9 cellular contexts compared by ENCODE assay signal in the genomic region with DNA sequence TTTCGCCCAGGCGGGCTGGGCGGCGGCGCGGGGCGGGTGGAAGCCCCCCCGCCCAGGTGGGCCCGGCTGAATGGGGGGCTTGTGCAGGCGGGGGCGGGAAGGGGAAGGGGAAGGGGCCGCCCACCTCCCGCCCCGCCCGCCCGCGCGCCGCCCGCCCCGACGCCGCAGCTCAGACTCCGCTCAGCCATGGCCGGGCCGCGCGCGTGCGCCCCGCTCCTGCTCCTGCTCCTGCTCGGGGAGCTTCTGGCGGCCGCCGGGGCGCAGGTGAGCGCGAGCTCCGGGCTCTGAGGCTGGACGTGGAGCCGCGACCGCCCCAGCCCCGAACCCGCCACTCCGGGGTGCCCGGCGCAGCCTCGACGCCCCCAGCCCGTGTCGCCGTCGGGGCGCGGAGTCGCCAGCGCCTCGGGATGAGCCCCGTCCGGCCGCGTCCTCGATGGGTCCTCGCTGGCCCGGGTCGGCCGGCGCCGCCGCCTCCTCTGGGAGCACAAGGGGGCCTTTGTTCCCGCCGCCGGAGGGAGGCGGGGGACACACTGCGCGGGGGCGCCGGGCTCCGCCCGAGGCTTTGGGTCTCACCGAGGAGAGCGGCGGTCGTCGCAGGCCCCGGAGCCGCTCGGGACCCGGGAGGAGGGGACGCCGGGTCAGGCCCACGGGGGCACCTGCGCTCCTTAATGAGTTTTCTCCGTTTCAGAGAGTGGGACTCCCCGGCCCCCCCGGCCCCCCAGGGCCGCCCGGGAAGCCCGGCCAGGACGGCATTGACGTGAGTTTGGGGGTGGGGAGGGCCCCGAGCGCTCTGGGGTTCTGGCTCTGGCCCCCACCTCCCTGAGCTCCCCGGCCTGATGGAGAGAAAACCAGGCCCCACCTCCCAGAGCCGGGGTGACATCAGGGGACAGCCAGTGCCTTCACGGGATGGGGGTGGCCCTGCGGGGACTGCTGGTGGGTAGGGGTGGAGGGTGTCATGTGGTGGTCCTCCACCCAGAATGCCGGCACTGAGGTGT. TPM values are rescaled to one million over a fixed set of nuclear protein-coding genes. Genes with fewer than 3 reads are reported as not detected.
DNase-seq lines count a peak whose midpoint lies in the region; ATAC-seq and TF ChIP-seq lines count a peak whose summit lies in the region.
"Had no signal": no experiment of that assay in that cellular context is flagged by ENCODE, and none has a peak within 500 bp of the region (broad histone marks: within the 10 kb centered on the region; RNA-seq: fewer than 3 reads in every experiment).

A gene (plus strand): TSS at position 172 of the 995 bp plus-strand sequence. CDS start 15 bp downstream, at position 187.

- RAD21 ChIA-PET in HCT116 (lab: Charles Lee; ENCODE audit: low non-redundant PET in 1 of 2, low total read pairs in 2 of 2, uncharacterized antibody in 2 of 2, unreplicated experiment in 2 of 2): no interaction called here

- no peak within 1 kb of the TSS for H2AFZ ChIP-seq in ACC112 (ENCODE audit: low read length, unreplicated experiment)
- H2AFZ ChIP-seq in HCT116 (ENCODE audit: low read depth, low read length, poor library complexity, severe bottlenecking): no peak within 1 kb of the TSS

- H4K20me1 ChIP-seq in HCT116 (ENCODE audit: insufficient read depth): no peaks in the 10 kb centered on the region

- peak within 1 kb of the TSS; percentile 74 for H3K4me3 Mint-ChIP-seq in mesothelial cell of epicardium

- H3K4me3 ChIP-seq in ACC112 (ENCODE audit: low read depth, low read length) (peak within 1 kb of the TSS; percentile 69), HCT116 (replicated peaks in 1 of 2; ENCODE audit: low read depth in 1 of 2, low read length in 2 of 2) (peak within 1 kb of the TSS; percentile 35 to 45), colonic mucosa (peak within 1 kb of the TSS; percentile 5)

- H3K36me3 ChIP-seq in ACC112 (ENCODE audit: insufficient read depth, low read length) (no peaks in the 10 kb centered on the region), HCT116 (ENCODE audit: control insufficient read depth in 1 of 2, insufficient read depth in 2 of 2, low read length in 2 of 2) (peaks cover 0 to 2% of the 10 kb centered on the region in 2 experiments; a peak in 2 of 4 replicates), colonic mucosa (peaks cover 4% of the 10 kb centered on the region)

- no peak for TF ChIP-seq RAD21 in HCT116 (IDR thresholded peaks at IDR 0.05; ENCODE audit: low read depth)

- peak within 1 kb of the TSS; percentile 56 for H3K9ac ChIP-seq in HCT116 (ENCODE audit: low read length)
- no peak within 1 kb of the TSS for H3K9ac ChIP-seq in colonic mucosa (ENCODE audit: low read depth in 2 of 2, low read length in 2 of 2)

- BruUV-seq in HCT116 (replicated peaks; lab: Mats Ljungman, UMichigan): no TSS peak

- CTCF ChIA-PET in HCT116 (lab: Charles Lee): no interaction called here

- DNase-seq in HCT116 (ENCODE audit: low read depth, low spot score) (no peak), colonic mucosa (no peak), mesothelial cell of epicardium (ENCODE audit: low spot score in 2 of 2, unreplicated experiment in 2 of 2) (peak in 1 of 2 experiments; percentile 64), cortex of kidney (lab: John Stamatoyannopoulos, UW) (no peak), AG08395 (ENCODE audit: low spot score) (no peak)

- no peaks in the 10 kb centered on the region for H3K79me2 ChIP-seq in ACC112 (ENCODE audit: control insufficient read depth, insufficient read depth, low read length, unreplicated experiment)
- no peaks in the 10 kb centered on the region for H3K79me2 ChIP-seq in HCT116 (ENCODE audit: insufficient read depth, low read length)

- no peak within 1 kb of the TSS for H3K27ac ChIP-seq in ACC112 (ENCODE audit: low read depth, low read length)
- H3K27ac ChIP-seq in HCT116 (ENCODE audit: low read depth, low read length): peak within 1 kb of the TSS; percentile 72; the same call in 1 of the 2 replicates
- no peak within 1 kb of the TSS for H3K27ac ChIP-seq in colonic mucosa

- peaks cover 21% of the 10 kb centered on the region for H3K27me3 ChIP-seq in ACC112 (ENCODE audit: insufficient read depth, low read length)
- H3K27me3 ChIP-seq in HCT116 (ENCODE audit: insufficient read depth, low read length): no peaks in the 10 kb centered on the region
- peaks cover 52% of the 10 kb centered on the region for H3K27me3 ChIP-seq in colonic mucosa

- no peak for TF ChIP-seq POLR2A in HCT116 (IDR thresholded peaks at IDR 0.05; ENCODE audit: borderline replicate concordance, extremely low read depth, insufficient read depth, insufficient read length)

- peak within 1 kb of the TSS; percentile 72 for H3K4me2 ChIP-seq in HCT116 (ENCODE audit: low read length)

- ATAC-seq in HCT116 (no peak), GM21381 (IDR thresholded peaks at IDR 0.05; ENCODE audit: unreplicated experiment) (no peak), GM19463 (IDR thresholded peaks at IDR 0.05; ENCODE audit: unreplicated experiment) (no peak)

- H3K27me3 Mint-ChIP-seq in mesothelial cell of epicardium (ENCODE audit: low read depth): no peaks in the 10 kb centered on the region

- peaks cover 41% of the 10 kb centered on the region for H3K4me1 ChIP-seq in ACC112 (ENCODE audit: control insufficient read depth, insufficient read depth, low read length, unreplicated experiment)
- peaks cover 51 to 64% of the 10 kb centered on the region in 2 experiments for H3K4me1 ChIP-seq in HCT116 (ENCODE audit: control insufficient read depth in 1 of 2, insufficient read depth in 2 of 2, low read length in 2 of 2)
- H3K4me1 ChIP-seq in colonic mucosa: peaks cover 9% of the 10 kb centered on the region

- peaks cover 35% of the 10 kb centered on the region for H3K4me1 Mint-ChIP-seq in mesothelial cell of epicardium

- H3K9me3 Mint-ChIP-seq in mesothelial cell of epicardium: no peaks in the 10 kb centered on the region
- H3K9me3 Mint-ChIP-seq: activated naive CD4-positive, alpha-beta T cell treated with anti-CD3 and anti-CD28 coated beads, Interleukin-2, amount 50 U/mL, for 72 hours had no signal

- no peaks in the 10 kb centered on the region for H3K9me3 ChIP-seq in HCT116 (ENCODE audit: control insufficient read depth in 1 of 2, insufficient read depth in 1 of 2, low read depth in 1 of 2, low read length in 2 of 2)
- no peaks in the 10 kb centered on the region for H3K9me3 ChIP-seq in colonic mucosa

- POLR2A ChIA-PET in HCT116 (lab: Charles Lee): no interaction called here

- H3K27ac Mint-ChIP-seq in mesothelial cell of epicardium: peak within 1 kb of the TSS; percentile 93
- H3K27ac Mint-ChIP-seq: activated naive CD4-positive, alpha-beta T cell treated with anti-CD3 and anti-CD28 coated beads, Interleukin-2, amount 50 U/mL, for 72 hours had no signal

- TF ChIP-seq CTCF in HCT116 (IDR thresholded peaks at IDR 0.05 in 2 of 3, conservative IDR thresholded peaks at IDR 0.05 in 1 of 3; ENCODE audit: borderline replicate concordance in 1 of 3, insufficient read depth in 1 of 3, low read depth in 2 of 3, low read length in 2 of 3): no peak
- TF ChIP-seq CTCF in colonic mucosa (IDR thresholded peaks at IDR 0.05): no peak
- no peak for TF ChIP-seq CTCF in mesothelial cell of epicardium (IDR thresholded peaks at IDR 0.05; ENCODE audit: unreplicated experiment)

- peaks cover 3% of the 10 kb centered on the region for H3K36me3 Mint-ChIP-seq in mesothelial cell of epicardium
- H3K36me3 Mint-ChIP-seq: activated naive CD4-positive, alpha-beta T cell treated with anti-CD3 and anti-CD28 coated beads, Interleukin-2, amount 50 U/mL, for 72 hours had no signal

- no peaks in the 10 kb centered on the region for H3K9me2 ChIP-seq in HCT116 (ENCODE audit: insufficient read depth)

- intact Hi-C loops in HCT116 (cut with micrococcal nuclease): no loop called here
- intact Hi-C loops in colonic mucosa (cut with DNase I): no loop called here

TF ChIP-seq in HCT116, 20 proteins besides CTCF, POLR2A, EP300 and RAD21:
- TF ChIP-seq CBX3 (IDR thresholded peaks at IDR 0.05; ENCODE audit: low read depth) (no peak), SRF (IDR thresholded peaks at IDR 0.05; ENCODE audit: low read depth) (no peak), POLR2AphosphoS5 (IDR thresholded peaks at IDR 0.05; ENCODE audit: low read depth, low read length) (no peak), TCF7L2 (IDR thresholded peaks at IDR 0.05; ENCODE audit: borderline replicate concordance, extremely low read depth, insufficient read depth, insufficient read length) (peak; percentile 71)
- TF ChIP-seq, protein P1, sequence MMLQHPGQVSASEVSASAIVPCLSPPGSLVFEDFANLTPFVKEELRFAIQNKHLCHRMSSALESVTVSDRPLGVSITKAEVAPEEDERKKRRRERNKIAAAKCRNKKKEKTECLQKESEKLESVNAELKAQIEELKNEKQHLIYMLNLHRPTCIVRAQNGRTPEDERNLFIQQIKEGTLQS (IDR thresholded peaks at IDR 0.05): no peak
TF ChIP-seq in HCT116: peak in this region for 1.

RNA-seq across cellular contexts. Expression of the gene that starts here (rescaled TPM):
- 29.7 TPM for total RNA-seq in HCT116 (2021; ENCODE audit: unreplicated experiment)
- polyA plus RNA-seq in HCT116 (2012): 15.9 and 20.7 TPM in 2 replicates
- total RNA-seq in colonic mucosa: 1 to 10 TPM; 2.7 to 3.6 TPM
- 573 to 576 TPM (median 576 TPM) in 3 replicates for total RNA-seq in mesothelial cell of epicardium
- total RNA-seq: activated naive CD4-positive, alpha-beta T cell treated with anti-CD3 and anti-CD28 coated beads, Interleukin-2, amount 50 U/mL, for 72 hours had no signal

Comparison
In these comparisons a context has a peak if more than half of its experiments do, and no peak if none do; other contexts are left out.
1. RNA of the gene that starts here (total RNA-seq): 573 to 576 TPM in mesothelial cell of epicardium; 29.7 TPM in HCT116 (single experiment) and 2.7 to 3.6 TPM in colonic mucosa; every median in the first group is over 10 times any median in the second.
2. H3K4me3 ChIP-seq: peak in every context shown above with its lines; median percentile 69 in ACC112; 40 in HCT116; 5 in colonic mucosa.